ENCODE assay signal across 10 cellular contexts in genomic region chr4:66169341-66169740, GRCh38.
A peak's percentile ranks its signal among the peaks of the same experiment; 100 is the strongest.
DNase-seq lines count a peak whose midpoint lies in the region; ATAC-seq and TF ChIP-seq lines count a peak whose summit lies in the region.
"Had no signal": no experiment of that assay in that cellular context is flagged by ENCODE, and none has a peak within 500 bp of the region (broad histone marks: within the 10 kb centered on the region; RNA-seq: fewer than 3 reads in every experiment).

No MANE protein-coding gene starts in this region.

- H3K9me3 ChIP-seq in BE2C = no peaks in the 10 kb centered on the region

- H3K4me1 ChIP-seq in BE2C = no peaks in the 10 kb centered on the region

- no peaks in the 10 kb centered on the region for H3K9me3 Mint-ChIP-seq in activated CD8-positive, alpha-beta T cell treated with anti-CD3 and anti-CD28 coated beads, Interleukin-2, amount 10 ng/mL, durations not matched to agents 7 days and 5 days (ENCODE audit: insufficient read depth)
- peaks cover 7 to 15% of the 10 kb centered on the region in 2 donors for H3K9me3 Mint-ChIP-seq in effector memory CD8-positive, alpha-beta T cell

- CTCF ChIA-PET in activated CD8-positive, alpha-beta T cell treated with anti-CD3 and anti-CD28 coated beads, Interleukin-2, amount 10 ng/mL, durations not matched to agents 7 days and 5 days (lab: Charles Lee) = no interaction called here

- no peak overlapping the region for H3K4me3 Mint-ChIP-seq in activated CD8-positive, alpha-beta T cell treated with anti-CD3 and anti-CD28 coated beads, Interleukin-2, amount 10 ng/mL, durations not matched to agents 7 days and 5 days
- no peak overlapping the region for H3K4me3 Mint-ChIP-seq in effector memory CD8-positive, alpha-beta T cell
- H3K4me3 Mint-ChIP-seq: central memory CD8-positive, alpha-beta T cell had no signal

- H3K27me3 ChIP-seq in BE2C = no peaks in the 10 kb centered on the region

- no peak overlapping the region for H3K27ac ChIP-seq in VCaP

- no peak overlapping the region for H3K27ac Mint-ChIP-seq in activated CD8-positive, alpha-beta T cell treated with anti-CD3 and anti-CD28 coated beads, Interleukin-2, amount 10 ng/mL, durations not matched to agents 7 days and 5 days
- H3K27ac Mint-ChIP-seq in effector memory CD8-positive, alpha-beta T cell = no peak overlapping the region

- no peaks in the 10 kb centered on the region for H3K4me1 Mint-ChIP-seq in activated CD8-positive, alpha-beta T cell treated with anti-CD3 and anti-CD28 coated beads, Interleukin-2, amount 10 ng/mL, durations not matched to agents 7 days and 5 days (ENCODE audit: low read depth)
- no peaks in the 10 kb centered on the region for H3K4me1 Mint-ChIP-seq in effector memory CD8-positive, alpha-beta T cell (ENCODE audit: low read depth in 2 of 2)
- H3K4me1 Mint-ChIP-seq: central memory CD8-positive, alpha-beta T cell had no signal

- no peaks in the 10 kb centered on the region for H3K36me3 Mint-ChIP-seq in activated CD8-positive, alpha-beta T cell treated with anti-CD3 and anti-CD28 coated beads, Interleukin-2, amount 10 ng/mL, durations not matched to agents 7 days and 5 days (ENCODE audit: low read depth)
- no peaks in the 10 kb centered on the region for H3K36me3 Mint-ChIP-seq in effector memory CD8-positive, alpha-beta T cell (ENCODE audit: insufficient read depth)

- no peak overlapping the region for H3K4me3 ChIP-seq in BE2C (ENCODE audit: low read depth, low read length)

- DNase-seq in BE2C (peak; percentile 46), HK-2 (ENCODE audit: unreplicated experiment) (peak; percentile 4), iPS DF 4.7 (ENCODE audit: extremely low read depth, low spot score) (peak; percentile 28)
- no peak for DNase-seq in activated CD8-positive, alpha-beta T cell treated with anti-CD3 and anti-CD28 coated beads, Interleukin-2, amount 10 ng/mL, durations not matched to agents 7 days and 5 days
- no peak for DNase-seq in effector memory CD8-positive, alpha-beta T cell
- DNase-seq: NCI-H2029 had no signal

- H3K27me3 Mint-ChIP-seq in activated CD8-positive, alpha-beta T cell treated with anti-CD3 and anti-CD28 coated beads, Interleukin-2, amount 10 ng/mL, durations not matched to agents 7 days and 5 days (ENCODE audit: low read depth) = no peaks in the 10 kb centered on the region
- no peaks in the 10 kb centered on the region for H3K27me3 Mint-ChIP-seq in effector memory CD8-positive, alpha-beta T cell
- H3K27me3 Mint-ChIP-seq: central memory CD8-positive, alpha-beta T cell had no signal

- H3K36me3 ChIP-seq in BE2C = no peaks in the 10 kb centered on the region

- TF ChIP-seq CTCF in BE2C (IDR thresholded peaks at IDR 0.05; ENCODE audit: low read depth, low read length) = peak; percentile 55
- TF ChIP-seq CTCF in VCaP (conservative IDR thresholded peaks at IDR 0.05) = peak; percentile 78

- POLR2A ChIA-PET in activated CD8-positive, alpha-beta T cell treated with anti-CD3 and anti-CD28 coated beads, Interleukin-2, amount 10 ng/mL, durations not matched to agents 7 days and 5 days (lab: Charles Lee) = no interaction called here

- ATAC-seq in activated CD8-positive, alpha-beta T cell treated with anti-CD3 and anti-CD28 coated beads, Interleukin-2, amount 10 ng/mL, durations not matched to agents 7 days and 5 days = no peak
- no peak for ATAC-seq in effector memory CD8-positive, alpha-beta T cell (replicated peaks)
- ATAC-seq in GM19035 (IDR thresholded peaks at IDR 0.05; ENCODE audit: unreplicated experiment) (no peak), GM18909 (IDR thresholded peaks at IDR 0.05; ENCODE audit: poor library complexity, unreplicated experiment) (no peak)

Comparison
In these comparisons a context has a peak if more than half of its experiments do, and no peak if none do; other contexts are left out.
1. DNase-seq: peak in BE2C (single experiment), HK-2 (single experiment) and iPS DF 4.7 (single experiment); none in activated CD8-positive, alpha-beta T cell treated with anti-CD3 and anti-CD28 coated beads, Interleukin-2, amount 10 ng/mL, durations not matched to agents 7 days and 5 days (single experiment) and effector memory CD8-positive, alpha-beta T cell (0 of 3).